8 cellular contexts compared by ENCODE assay signal in the genomic region with DNA sequence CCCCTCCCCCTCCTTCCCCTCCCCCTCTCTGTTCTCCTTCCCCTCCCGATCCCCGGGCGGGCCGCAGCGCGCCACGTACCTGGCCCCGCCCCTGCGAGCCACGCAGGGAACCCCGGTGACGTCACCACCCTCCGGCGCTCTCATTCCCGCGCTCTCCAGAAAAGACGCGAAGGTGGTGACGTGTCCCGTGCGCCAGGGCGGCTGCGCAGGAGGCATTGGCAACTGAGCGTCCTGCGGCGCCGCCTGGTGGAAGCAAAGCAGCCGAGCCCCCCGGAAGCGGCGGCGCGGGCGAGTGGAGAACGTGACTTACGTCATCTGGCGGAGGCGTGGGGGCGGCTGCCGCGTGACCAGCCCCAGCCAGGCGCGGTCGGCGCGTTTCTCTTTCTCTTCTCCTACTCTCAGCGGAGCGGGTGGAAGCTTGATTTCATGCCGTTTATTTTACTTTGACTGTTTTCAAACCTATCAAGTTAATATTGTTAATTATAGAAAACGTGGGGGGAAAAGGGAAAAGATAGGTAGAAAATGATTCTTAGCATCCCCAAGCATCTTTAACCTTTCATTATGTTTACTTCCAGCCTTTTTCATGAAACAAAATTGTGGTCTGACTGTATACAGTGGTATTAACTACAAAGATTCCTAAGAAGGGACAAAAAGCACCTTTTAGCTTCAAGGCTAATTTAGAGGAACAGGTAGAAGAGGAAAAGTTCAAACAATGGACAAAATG. TPM values are rescaled to one million over a fixed set of nuclear protein-coding genes. Genes with fewer than 3 reads are reported as not detected.
DNase-seq lines count a peak whose midpoint lies in the region; ATAC-seq and TF ChIP-seq lines count a peak whose summit lies in the region.

No MANE protein-coding gene starts in this region.

- H3K27ac Mint-ChIP-seq in activated naive CD4-positive, alpha-beta T cell treated with anti-CD3 and anti-CD28 coated beads, Interleukin-2, amount 50 U/mL, for 72 hours = peak overlapping the region; percentile 98 to 99
- H3K27ac Mint-ChIP-seq in glutamatergic neuron (ENCODE audit: unreplicated experiment) (peak overlapping the region; percentile 97), osteocyte (ENCODE audit: unreplicated experiment) (peak overlapping the region; percentile 96)

- no peaks in the 10 kb centered on the region for H3K9me3 Mint-ChIP-seq in activated naive CD4-positive, alpha-beta T cell treated with anti-CD3 and anti-CD28 coated beads, Interleukin-2, amount 50 U/mL, for 72 hours
- H3K9me3 Mint-ChIP-seq in glutamatergic neuron (ENCODE audit: unreplicated experiment) (peaks cover 21% of the 10 kb centered on the region), osteocyte (ENCODE audit: unreplicated experiment) (no peaks in the 10 kb centered on the region)

- H3K9me2 ChIP-seq in SK-N-SH = no peaks in the 10 kb centered on the region

- H3K4me1 ChIP-seq in SK-N-SH (ENCODE audit: control insufficient read depth in 1 of 2, insufficient read depth in 2 of 2, low read depth in 1 of 2, low read length in 1 of 2) = peaks cover 13 to 20% of the 10 kb centered on the region in 2 experiments; a peak in 3 of 4 replicates
- H3K4me1 ChIP-seq in thymus (ENCODE audit: control insufficient read depth, insufficient read depth, low read length) = peaks cover 19% of the 10 kb centered on the region

- peak overlapping the region; percentile 83 for H2AFZ ChIP-seq in SK-N-SH (ENCODE audit: low read depth)

- H3K36me3 ChIP-seq in SK-N-SH (replicated peaks in 1 of 2; ENCODE audit: control insufficient read depth in 1 of 2, insufficient read depth in 2 of 2, low read length in 1 of 2) = no peaks in the 10 kb centered on the region
- no peaks in the 10 kb centered on the region for H3K36me3 ChIP-seq in thymus (ENCODE audit: control insufficient read depth, insufficient read depth)

- peak overlapping the region; percentile 81 for H3K4me3 Mint-ChIP-seq in glutamatergic neuron (ENCODE audit: unreplicated experiment)
- H3K4me3 Mint-ChIP-seq in osteocyte (ENCODE audit: unreplicated experiment) = peak overlapping the region; percentile 82

- peaks cover 10% of the 10 kb centered on the region; the same call in 1 of the 2 replicates for H3K79me2 ChIP-seq in SK-N-SH (ENCODE audit: insufficient read depth)

- DNase-seq in GM12865 (ENCODE audit: low read depth) = peak; percentile 100
- DNase-seq in NCI-H1092 (lab: John Stamatoyannopoulos, UW) = peak; percentile 96
- DNase-seq in SK-N-SH = peak; percentile 99
- peak; percentile 99 to 100 for DNase-seq in activated naive CD4-positive, alpha-beta T cell treated with anti-CD3 and anti-CD28 coated beads, Interleukin-2, amount 50 U/mL, for 72 hours (ENCODE audit: low spot score in 2 of 2)
- peak; percentile 99 for DNase-seq in glutamatergic neuron
- peak; percentile 100 for DNase-seq in osteocyte (ENCODE audit: extremely low spot score, unreplicated experiment)

- POLR2A ChIA-PET in SK-N-SH (lab: Yijun Ruan, JAX) = interaction anchor here (0.6 to 3.6 kb wide), 9 partner anchors 10 to 228 kb away, joined by 3 to 38 read pairs (median 5); a partner anchor contains a TSS

- no peaks in the 10 kb centered on the region for H3K9me3 ChIP-seq in SK-N-SH
- H3K9me3 ChIP-seq in thymus (ENCODE audit: control insufficient read depth) = no peaks in the 10 kb centered on the region

- peak overlapping the region; percentile 97 for H3K9ac ChIP-seq in SK-N-SH

- WGBS in SK-N-SH (ENCODE audit: low lambda C conversion rate) = 1% methylated on average over 21 of the region's 50 CpGs
- WGBS in thymus = under 1% methylated on average over 50 of the region's 50 CpGs

- peak; percentile 86 for TF ChIP-seq RAD21 in SK-N-SH (IDR thresholded peaks at IDR 0.05; ENCODE audit: low read length)

- CTCF ChIA-PET in SK-N-SH (lab: Yijun Ruan, JAX) = interaction anchor here (0.7 to 4.4 kb wide), 21 partner anchors 10 to 504 kb away, joined by 3 to 26 read pairs (median 4); a partner anchor contains a TSS

- TF ChIP-seq CTCF in GM12865 (IDR thresholded peaks at IDR 0.05; ENCODE audit: insufficient read depth, low read depth, low read length, missing control alignments) (peak; percentile 96), SK-N-SH (IDR thresholded peaks at IDR 0.05) (peak; percentile 84), glutamatergic neuron (IDR thresholded peaks at IDR 0.05; ENCODE audit: partially characterized antibody, unreplicated experiment) (peak; percentile 91), osteocyte (IDR thresholded peaks at IDR 0.05) (peak; percentile 97)

- peaks cover 21% of the 10 kb centered on the region for H3K4me1 Mint-ChIP-seq in glutamatergic neuron (ENCODE audit: low read depth, unreplicated experiment)
- H3K4me1 Mint-ChIP-seq in osteocyte (ENCODE audit: unreplicated experiment) = peaks cover 21% of the 10 kb centered on the region

- peaks cover 14% of the 10 kb centered on the region for H3K27me3 Mint-ChIP-seq in glutamatergic neuron (ENCODE audit: unreplicated experiment)
- H3K27me3 Mint-ChIP-seq in osteocyte (ENCODE audit: unreplicated experiment) = no peaks in the 10 kb centered on the region

- no peaks in the 10 kb centered on the region for H4K20me1 ChIP-seq in SK-N-SH (ENCODE audit: insufficient read depth)

- H3K36me3 Mint-ChIP-seq in activated naive CD4-positive, alpha-beta T cell treated with anti-CD3 and anti-CD28 coated beads, Interleukin-2, amount 50 U/mL, for 72 hours = peaks cover 14 to 18% of the 10 kb centered on the region in 2 donors
- H3K36me3 Mint-ChIP-seq in glutamatergic neuron (ENCODE audit: unreplicated experiment) (no peaks in the 10 kb centered on the region), osteocyte (ENCODE audit: unreplicated experiment) (no peaks in the 10 kb centered on the region)

- H3K4me3 ChIP-seq in GM12865 (ENCODE audit: low read depth, low read length) (peak overlapping the region; percentile 89), SK-N-SH (ENCODE audit: low read depth in 2 of 2, low read length in 1 of 2) (peak overlapping the region; percentile 56 to 67), thymus (ENCODE audit: low read length) (peak overlapping the region; percentile 70)

- H3F3A ChIP-seq in SK-N-SH (replicated peaks; ENCODE audit: insufficient read depth) = peaks cover 25% of the 10 kb centered on the region

- peak; percentile 59 for ATAC-seq in HG02623 (IDR thresholded peaks at IDR 0.05; ENCODE audit: unreplicated experiment)
- peak; percentile 69 to 77 for ATAC-seq in activated naive CD4-positive, alpha-beta T cell treated with anti-CD3 and anti-CD28 coated beads, Interleukin-2, amount 50 U/mL, for 72 hours

- TF ChIP-seq EP300 in SK-N-SH (IDR thresholded peaks at IDR 0.05; ENCODE audit: borderline replicate concordance in 1 of 2, low read depth in 1 of 2, low read length in 1 of 2) = peak in 1 of 2 experiments; percentile 91; a peak in 2 of 4 replicates

- H3K27me3 ChIP-seq in SK-N-SH (ENCODE audit: insufficient read depth) (no peaks in the 10 kb centered on the region), thymus (ENCODE audit: control insufficient read depth, insufficient read depth) (no peaks in the 10 kb centered on the region)

- H3K4me2 ChIP-seq in SK-N-SH = peak overlapping the region; percentile 78

- H3K27ac ChIP-seq in SK-N-SH (ENCODE audit: low read depth in 2 of 2, low read length in 1 of 2) (peak overlapping the region; percentile 92 to 96), thymus (ENCODE audit: low read depth) (peak overlapping the region; percentile 98)

TF ChIP-seq in SK-N-SH, 30 proteins besides CTCF, POLR2A, EP300 and RAD21 (continues in another document):
- TF ChIP-seq SIN3A (IDR thresholded peaks at IDR 0.05; ENCODE audit: borderline replicate concordance, low read depth, low read length) (peak; percentile 72; the same call in 1 of the 2 replicates), JUND (IDR thresholded peaks at IDR 0.05) (peak; percentile 46; the same call in 1 of the 2 replicates), FOXM1 (IDR thresholded peaks at IDR 0.05; ENCODE audit: low read depth) (peak; percentile 69; the same call in 1 of the 2 replicates), EZH2phosphoT487 (IDR thresholded peaks at IDR 0.05; ENCODE audit: borderline replicate concordance, low read depth) (no peak), RXRA (IDR thresholded peaks at IDR 0.05; ENCODE audit: borderline replicate concordance, low read depth) (no peak; the same call in 1 of the 2 replicates), MXI1 (IDR thresholded peaks at IDR 0.05; ENCODE audit: low read depth, low read length) (peak; percentile 87), ELF1 (IDR thresholded peaks at IDR 0.05) (peak; percentile 96), POLR2AphosphoS5 (IDR thresholded peaks at IDR 0.05; ENCODE audit: low read depth, low read length) (peak; percentile 82), RCOR1 (IDR thresholded peaks at IDR 0.05; ENCODE audit: low read length) (peak; percentile 44; the same call in 1 of the 2 replicates)
- TF ChIP-seq, protein P1, sequence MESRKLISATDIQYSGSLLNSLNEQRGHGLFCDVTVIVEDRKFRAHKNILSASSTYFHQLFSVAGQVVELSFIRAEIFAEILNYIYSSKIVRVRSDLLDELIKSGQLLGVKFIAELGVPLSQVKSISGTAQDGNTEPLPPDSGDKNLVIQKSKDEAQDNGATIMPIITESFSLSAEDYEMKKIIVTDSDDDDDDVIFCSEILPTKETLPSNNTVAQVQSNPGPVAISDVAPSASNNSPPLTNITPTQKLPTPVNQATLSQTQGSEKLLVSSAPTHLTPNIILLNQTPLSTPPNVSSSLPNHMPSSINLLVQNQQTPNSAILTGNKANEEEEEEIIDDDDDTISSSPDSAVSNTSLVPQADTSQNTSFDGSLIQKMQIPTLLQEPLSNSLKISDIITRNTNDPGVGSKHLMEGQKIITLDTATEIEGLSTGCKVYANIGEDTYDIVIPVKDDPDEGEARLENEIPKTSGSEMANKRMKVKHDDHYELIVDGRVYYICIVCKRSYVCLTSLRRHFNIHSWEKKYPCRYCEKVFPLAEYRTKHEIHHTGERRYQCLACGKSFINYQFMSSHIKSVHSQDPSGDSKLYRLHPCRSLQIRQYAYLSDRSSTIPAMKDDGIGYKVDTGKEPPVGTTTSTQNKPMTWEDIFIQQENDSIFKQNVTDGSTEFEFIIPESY (IDR thresholded peaks at IDR 0.05; ENCODE audit: borderline replicate concordance, low read depth) = peak; percentile 72; the same call in 1 of the 2 replicates

RNA-seq across cellular contexts. Expression of a gene that starts 48.1 kb away (rescaled TPM):
- 5.1 and 6.8 TPM in 2 replicates for polyA plus RNA-seq in SK-N-SH (2012; rRNA removed)
- 5.1 and 7.2 TPM in 2 replicates for polyA plus RNA-seq in SK-N-SH (2012; cell fraction: cytosol; rRNA removed)
- polyA plus RNA-seq in SK-N-SH (2012; cell fraction: nucleus; rRNA removed) = 7.8 and 10.7 TPM in 2 replicates
- 10 to 100 TPM; 17.5 to 36.0 TPM for total RNA-seq in activated naive CD4-positive, alpha-beta T cell treated with anti-CD3 and anti-CD28 coated beads, Interleukin-2, amount 50 U/mL, for 72 hours
- total RNA-seq in glutamatergic neuron (ENCODE audit: unreplicated experiment) = 11.0 TPM
- 21.9 and 25.7 TPM in 2 replicates for total RNA-seq in osteocyte
- 15.4 TPM for polyA plus RNA-seq in thymus

RNA-seq across cellular contexts. Expression of a gene that starts 55.5 kb away (rescaled TPM):
- polyA plus RNA-seq in SK-N-SH (2012; rRNA removed) (60.7 and 94.0 TPM in 2 replicates), thymus (361 TPM)
- polyA plus RNA-seq in SK-N-SH (2012; cell fraction: cytosol; rRNA removed) = 79.9 and 99.1 TPM in 2 replicates
- 61.4 and 69.9 TPM in 2 replicates for polyA plus RNA-seq in SK-N-SH (2012; cell fraction: nucleus; rRNA removed)
- total RNA-seq in activated naive CD4-positive, alpha-beta T cell treated with anti-CD3 and anti-CD28 coated beads, Interleukin-2, amount 50 U/mL, for 72 hours = 100 to 1,000 TPM; 339 to 451 TPM
- total RNA-seq in glutamatergic neuron (ENCODE audit: unreplicated experiment) (301 TPM), osteocyte (261 and 262 TPM in 2 replicates)

Comparison
In these comparisons a context has a peak if more than half of its experiments do, and no peak if none do; other contexts are left out.
1. Peak in every context shown above with its lines: DNase-seq, ATAC-seq, H3K4me3 ChIP-seq and H3K27ac ChIP-seq.